ENCODE assay signal across 24 cellular contexts in genomic region chr1:3061566-3061965, GRCh38. TPM values are rescaled to one million over a fixed set of nuclear protein-coding genes. Genes with fewer than 3 reads are reported as not detected.
DNase-seq lines count a peak whose midpoint lies in the region; ATAC-seq and TF ChIP-seq lines count a peak whose summit lies in the region.
"Had no signal": no experiment of that assay in that cellular context is flagged by ENCODE, and none has a peak within 500 bp of the region (broad histone marks: within the 10 kb centered on the region; RNA-seq: fewer than 3 reads in every experiment).

No MANE protein-coding gene starts in this region.

- H3K27me3 Mint-ChIP-seq in activated naive CD4-positive, alpha-beta T cell treated with anti-CD3 and anti-CD28 coated beads, Interleukin-2, amount 10 ng/mL, durations not matched to agents 7 days and 5 days, result peaks cover 50% of the 10 kb centered on the region
- H3K27me3 Mint-ChIP-seq in activated naive CD4-positive, alpha-beta T cell treated with anti-CD3 and anti-CD28 coated beads for 36 hours (ENCODE audit: low read depth), result peaks cover 3% of the 10 kb centered on the region
- peaks cover 52% of the 10 kb centered on the region for H3K27me3 Mint-ChIP-seq in chondrocyte (ENCODE audit: low read depth)

- no peak for ATAC-seq in right lobe of liver

- H3K79me2 ChIP-seq in osteoblast (ENCODE audit: insufficient read depth, low read length), result no peaks in the 10 kb centered on the region

- H3K4me1 ChIP-seq in osteoblast (ENCODE audit: insufficient read depth, low read length), result no peaks in the 10 kb centered on the region
- peaks cover 19 to 47% (median 40%) of the 10 kb centered on the region in 4 donors for H3K4me1 ChIP-seq in stomach
- H3K4me1 ChIP-seq in right lobe of liver, result peaks cover 0 to 10% (median 3%) of the 10 kb centered on the region in 4 donors
- H3K4me1 ChIP-seq: HAP-1 had no signal

- CTCF ChIA-PET in activated naive CD4-positive, alpha-beta T cell treated with anti-CD3 and anti-CD28 coated beads, Interleukin-2, amount 10 ng/mL, durations not matched to agents 7 days and 5 days (lab: Charles Lee), result no interaction called here
- CTCF ChIA-PET in activated naive CD4-positive, alpha-beta T cell treated with anti-CD3 and anti-CD28 coated beads for 36 hours (lab: Charles Lee), result no interaction called here

- H3K4me2 ChIP-seq in osteoblast (ENCODE audit: insufficient read depth, low read length), result no peak overlapping the region

- TF ChIP-seq CTCF in chondrocyte (IDR thresholded peaks at IDR 0.05), result no peak
- TF ChIP-seq CTCF in osteoblast (IDR thresholded peaks at IDR 0.05; ENCODE audit: extremely low read depth, low read depth, low read length), result no peak
- TF ChIP-seq CTCF in stomach (IDR thresholded peaks at IDR 0.05), result no peak
- TF ChIP-seq CTCF in right lobe of liver (IDR thresholded peaks at IDR 0.05), result no peak

- no peaks in the 10 kb centered on the region for H3K4me1 Mint-ChIP-seq in activated naive CD4-positive, alpha-beta T cell treated with anti-CD3 and anti-CD28 coated beads, Interleukin-2, amount 10 ng/mL, durations not matched to agents 7 days and 5 days
- H3K4me1 Mint-ChIP-seq in activated naive CD4-positive, alpha-beta T cell treated with anti-CD3 and anti-CD28 coated beads for 36 hours (ENCODE audit: low read depth), result no peaks in the 10 kb centered on the region
- peaks cover 13% of the 10 kb centered on the region for H3K4me1 Mint-ChIP-seq in chondrocyte (ENCODE audit: low read depth)

- H3K27ac ChIP-seq in osteoblast (ENCODE audit: low read depth, low read length) (no peak overlapping the region), stomach (peak overlapping the region in 3 of 5 donors; percentile 3 to 93 (median 20)), right lobe of liver (no peak overlapping the region)
- H3K27ac ChIP-seq: GM23248 had no signal

- peaks cover 4% of the 10 kb centered on the region for H4K20me1 ChIP-seq in osteoblast (ENCODE audit: insufficient read depth, low read length)

- no peak overlapping the region for H3K4me3 ChIP-seq in osteoblast (ENCODE audit: insufficient read depth, low read length)
- no peak overlapping the region for H3K4me3 ChIP-seq in stomach
- no peak overlapping the region for H3K4me3 ChIP-seq in right lobe of liver
- H3K4me3 ChIP-seq: GM23248, HAP-1, MG63 had no signal

- no peak for TF ChIP-seq POLR2A in stomach (IDR thresholded peaks at IDR 0.05)
- no peak for TF ChIP-seq POLR2A in right lobe of liver (IDR thresholded peaks at IDR 0.05)

- H3K9me3 ChIP-seq in osteoblast (ENCODE audit: low read depth, low read length) (no peaks in the 10 kb centered on the region), stomach (peaks cover 0 to 10% (median 0%) of the 10 kb centered on the region in 4 donors), right lobe of liver (no peaks in the 10 kb centered on the region)
- H3K9me3 ChIP-seq: HAP-1, MG63 had no signal

- no peak for TF ChIP-seq EP300 in stomach (IDR thresholded peaks at IDR 0.05)

- peak; percentile 10 for DNase-seq in activated naive CD4-positive, alpha-beta T cell treated with anti-CD3 and anti-CD28 coated beads, Interleukin-2, amount 10 ng/mL, durations not matched to agents 7 days and 5 days
- no peak for DNase-seq in activated naive CD4-positive, alpha-beta T cell treated with anti-CD3 and anti-CD28 coated beads for 36 hours
- peak; percentile 72 for DNase-seq in chondrocyte (ENCODE audit: low spot score)
- DNase-seq in osteoblast (ENCODE audit: insufficient read length, low spot score, missing footprints), result peak; percentile 17
- peak; percentile 21 for DNase-seq in stomach
- DNase-seq in NOMO-1 treated with dmso at 0.1 percent for 144 hours (lab: John Stamatoyannopoulos, UW; ENCODE audit: unreplicated experiment), result no peak
- DNase-seq in dermis blood vessel endothelial cell, result no peak
- no peak for DNase-seq in right lobe of liver
- DNase-seq: IMR-90, KG1, MG63, NCI-H2029, NCI-H446, NCI-H524 treated with DMSO at 0.1 percent for 48 hours, NCI-H774, SHP77 had no signal

- H3K27ac Mint-ChIP-seq in activated naive CD4-positive, alpha-beta T cell treated with anti-CD3 and anti-CD28 coated beads, Interleukin-2, amount 10 ng/mL, durations not matched to agents 7 days and 5 days, result no peak overlapping the region
- no peak overlapping the region for H3K27ac Mint-ChIP-seq in activated naive CD4-positive, alpha-beta T cell treated with anti-CD3 and anti-CD28 coated beads for 36 hours
- H3K27ac Mint-ChIP-seq in chondrocyte (ENCODE audit: unreplicated experiment), result no peak overlapping the region
- H3K27ac Mint-ChIP-seq: HFFc6 had no signal

- no peaks in the 10 kb centered on the region for H3K36me3 ChIP-seq in osteoblast (ENCODE audit: insufficient read depth, low read length)
- peaks cover 0 to 4% (median 2%) of the 10 kb centered on the region in 4 donors for H3K36me3 ChIP-seq in stomach
- no peaks in the 10 kb centered on the region for H3K36me3 ChIP-seq in right lobe of liver
- H3K36me3 ChIP-seq: HAP-1, MG63 had no signal

- H3K4me3 Mint-ChIP-seq in activated naive CD4-positive, alpha-beta T cell treated with anti-CD3 and anti-CD28 coated beads, Interleukin-2, amount 10 ng/mL, durations not matched to agents 7 days and 5 days, result no peak overlapping the region
- no peak overlapping the region for H3K4me3 Mint-ChIP-seq in activated naive CD4-positive, alpha-beta T cell treated with anti-CD3 and anti-CD28 coated beads for 36 hours
- H3K4me3 Mint-ChIP-seq in chondrocyte (ENCODE audit: unreplicated experiment), result no peak overlapping the region
- H3K4me3 Mint-ChIP-seq: HFFc6 had no signal

- H2AFZ ChIP-seq in osteoblast (ENCODE audit: low read length), result no peak overlapping the region
- H2AFZ ChIP-seq: GM23248 had no signal

- 43 to 71% (median 58%) methylated on average over 3 to 5 of the region's 5 CpGs for WGBS in stomach, 5 donors
- no CpG with 5 or more reads among the region's 5 CpGs for WGBS in right lobe of liver (ENCODE audit: insufficient coverage, low coverage, low lambda C conversion rate, missing lambda C conversion rate)

- H3K27me3 ChIP-seq in osteoblast (ENCODE audit: insufficient read depth, low read length), result no peaks in the 10 kb centered on the region
- peaks cover 20 to 80% (median 35%) of the 10 kb centered on the region in 3 donors for H3K27me3 ChIP-seq in stomach
- H3K27me3 ChIP-seq in right lobe of liver, result peaks cover 0 to 27% of the 10 kb centered on the region in 2 donors
- H3K27me3 ChIP-seq: MG63 had no signal

- no peaks in the 10 kb centered on the region for H3K36me3 Mint-ChIP-seq in activated naive CD4-positive, alpha-beta T cell treated with anti-CD3 and anti-CD28 coated beads, Interleukin-2, amount 10 ng/mL, durations not matched to agents 7 days and 5 days
- H3K36me3 Mint-ChIP-seq in activated naive CD4-positive, alpha-beta T cell treated with anti-CD3 and anti-CD28 coated beads for 36 hours (ENCODE audit: low read depth), result no peaks in the 10 kb centered on the region
- peaks cover 10% of the 10 kb centered on the region for H3K36me3 Mint-ChIP-seq in chondrocyte (ENCODE audit: low read depth)

- H3K9me3 Mint-ChIP-seq in activated naive CD4-positive, alpha-beta T cell treated with anti-CD3 and anti-CD28 coated beads, Interleukin-2, amount 10 ng/mL, durations not matched to agents 7 days and 5 days, result no peaks in the 10 kb centered on the region
- no peaks in the 10 kb centered on the region for H3K9me3 Mint-ChIP-seq in activated naive CD4-positive, alpha-beta T cell treated with anti-CD3 and anti-CD28 coated beads for 36 hours
- H3K9me3 Mint-ChIP-seq in chondrocyte (ENCODE audit: low read depth), result peaks cover 15% of the 10 kb centered on the region
- H3K9me3 Mint-ChIP-seq: HFFc6 had no signal

- intact Hi-C loops in activated naive CD4-positive, alpha-beta T cell treated with anti-CD3 and anti-CD28 coated beads for 36 hours (cut with micrococcal nuclease), result no loop called here
- intact Hi-C loops in stomach (cut with DNase I; ENCODE audit: low total_unique reads) (no loop called here), right lobe of liver (cut with DNase I) (no loop called here)

RNA-seq across cellular contexts. Expression of gene PRDM16, which starts 7.4 kb away (rescaled TPM):
- total RNA-seq in activated naive CD4-positive, alpha-beta T cell treated with anti-CD3 and anti-CD28 coated beads for 36 hours, result under 1 TPM; 0.05 to 0.20 TPM
- total RNA-seq in chondrocyte, result 10.4 to 19.0 TPM (median 18.3 TPM) in 3 replicates
- total RNA-seq in osteoblast, result 6.5 and 8.3 TPM in 2 replicates
- 100 to 1,000 TPM in 2 of 5 donors, 10 to 100 TPM in 2, under 1 TPM in 1; 0.29 to 222 (median 32.2) TPM for total RNA-seq in stomach
- polyA plus RNA-seq in stomach, result 1 to 10 TPM; 2.4 to 8.2 (median 7.0) TPM
- not detected in 2 replicates for total RNA-seq in dermis blood vessel endothelial cell
- total RNA-seq in right lobe of liver, result under 1 TPM; 0.06 to 0.75 (median 0.28) TPM
- total RNA-seq: GM23248, HFFc6, IMR-90, RPMI7951 had no signal

RNA-seq across cellular contexts. Expression of gene ACTRT2, which starts 40.3 kb away (rescaled TPM):
- not detected for total RNA-seq in activated naive CD4-positive, alpha-beta T cell treated with anti-CD3 and anti-CD28 coated beads for 36 hours
- total RNA-seq in chondrocyte, result not detected in 3 replicates
- not detected in 2 replicates for total RNA-seq in osteoblast
- not detected for total RNA-seq in stomach
- polyA plus RNA-seq in stomach, result not detected
- total RNA-seq in dermis blood vessel endothelial cell, result not detected in 2 replicates
- not detected for total RNA-seq in right lobe of liver
- total RNA-seq: A172, GM23248, HFFc6, IMR-90, PC-3, RPMI7951, SK-MEL-5 had no signal
- polyA plus RNA-seq: BJ, GM23248, IMR-90 had no signal

Comparison
In these comparisons a context has a peak if more than half of its experiments do, and no peak if none do; other contexts are left out.
1. DNase-seq: peak in activated naive CD4-positive, alpha-beta T cell treated with anti-CD3 and anti-CD28 coated beads, Interleukin-2, amount 10 ng/mL, durations not matched to agents 7 days and 5 days (single experiment), chondrocyte (single experiment), osteoblast (single experiment) and stomach (single experiment); none in activated naive CD4-positive, alpha-beta T cell treated with anti-CD3 and anti-CD28 coated beads for 36 hours (single experiment), NOMO-1 treated with dmso at 0.1 percent for 144 hours (single experiment), dermis blood vessel endothelial cell (single experiment) and right lobe of liver (0 of 3).
2. H3K27ac ChIP-seq: peak in stomach (3 of 5); none in osteoblast (single experiment) and right lobe of liver (0 of 3).